ENCODE assay signal across 13 cellular contexts in genomic region chr17:66466421-66466820, GRCh38.
DNase-seq lines count a peak whose midpoint lies in the region; ATAC-seq, FAIRE-seq and TF ChIP-seq lines count a peak whose summit lies in the region.
"Had no signal": no experiment of that assay in that cellular context is flagged by ENCODE, and none has a peak within 500 bp of the region (broad histone marks: within the 10 kb centered on the region; RNA-seq: fewer than 3 reads in every experiment).

No MANE protein-coding gene starts in this region.

- in situ Hi-C loops in mammary epithelial cell (cut with MboI; ENCODE audit: low sequenced_read_pairs in 2 of 2): no loop called here

- H3K36me3 Mint-ChIP-seq in activated CD4-positive, alpha-beta T cell treated with anti-CD3 and anti-CD28 coated beads for 36 hours (ENCODE audit: low read depth): peaks cover 15% of the 10 kb centered on the region

- peaks cover 83% of the 10 kb centered on the region for H3K4me1 Mint-ChIP-seq in activated CD4-positive, alpha-beta T cell treated with anti-CD3 and anti-CD28 coated beads for 36 hours

- H3K4me2 ChIP-seq in OCI-LY3 (ENCODE audit: low read length) (0 out of 2 replicates have a peak overlapping the region, but pooled peaks have one; percentile 29), mammary epithelial cell (ENCODE audit: insufficient read depth, low read depth, low read length) (peak overlapping the region; percentile 74)

- H3K9me3 ChIP-seq in OCI-LY3 (ENCODE audit: insufficient read depth, low read length) (no peaks in the 10 kb centered on the region), mammary epithelial cell (replicated peaks; ENCODE audit: insufficient read depth, low read length) (no peaks in the 10 kb centered on the region), sigmoid colon (no peaks in the 10 kb centered on the region)
- H3K9me3 ChIP-seq: mucosa of descending colon, suprapubic skin had no signal

- 97% methylated on average over 4 of the region's 4 CpGs for WGBS in mammary epithelial cell (ENCODE audit: low coverage, missing lambda C conversion rate)
- WGBS in sigmoid colon, 2 donors: 86 to 89% methylated on average over 4 of the region's 4 CpGs

- H3K27me3 ChIP-seq in OCI-LY3 (ENCODE audit: low read depth, low read length) (peaks cover 4% of the 10 kb centered on the region), mammary epithelial cell (ENCODE audit: insufficient read depth, low read length) (no peaks in the 10 kb centered on the region), sigmoid colon (no peaks in the 10 kb centered on the region)
- H3K27me3 ChIP-seq: cardiac muscle cell, suprapubic skin had no signal

- H3K27me3 Mint-ChIP-seq in activated CD4-positive, alpha-beta T cell treated with anti-CD3 and anti-CD28 coated beads for 36 hours: no peaks in the 10 kb centered on the region

- CTCF ChIA-PET in activated CD4-positive, alpha-beta T cell treated with anti-CD3 and anti-CD28 coated beads for 36 hours (lab: Charles Lee): interaction anchor here (0.9 to 1.7 kb wide), 5 partner anchors 48 to 211 kb away, joined by 3 to 5 read pairs (median 4); no protein-coding TSS in a partner anchor
- CTCF ChIA-PET in mammary epithelial cell (lab: Charles Lee; ENCODE audit: low non-redundant PET): no interaction called here

- POLR2A ChIA-PET in activated CD4-positive, alpha-beta T cell treated with anti-CD3 and anti-CD28 coated beads for 36 hours (lab: Charles Lee): no interaction called here

- H3K79me2 ChIP-seq in OCI-LY3 (ENCODE audit: low read length): no peaks in the 10 kb centered on the region
- H3K79me2 ChIP-seq in mammary epithelial cell (ENCODE audit: insufficient read depth, low read length): no peaks in the 10 kb centered on the region

- H3K4me1 ChIP-seq in OCI-LY3 (ENCODE audit: low read length): peaks cover 41% of the 10 kb centered on the region
- H3K4me1 ChIP-seq in mammary epithelial cell (ENCODE audit: insufficient read depth, low read length): peaks cover 43% of the 10 kb centered on the region
- peaks cover 0 to 78% (median 69%) of the 10 kb centered on the region in 4 donors for H3K4me1 ChIP-seq in sigmoid colon

- dilution Hi-C loops in mammary epithelial cell (cut with HindIII; ENCODE audit: low sequenced_read_pairs): no loop called here

- H3K9ac ChIP-seq in OCI-LY3 (ENCODE audit: low read length) (no peak overlapping the region), mammary epithelial cell (ENCODE audit: insufficient read depth, low read length) (peak overlapping the region; percentile 34)

- no peak overlapping the region for H3K4me3 ChIP-seq in OCI-LY3 (ENCODE audit: low read length)
- no peak overlapping the region for H3K4me3 ChIP-seq in mammary epithelial cell (replicated peaks in 1 of 3; ENCODE audit: insufficient read depth in 1 of 3, low read depth in 2 of 3, low read length in 3 of 3)
- H3K4me3 ChIP-seq in sigmoid colon: no peak overlapping the region
- H3K4me3 ChIP-seq: cardiac muscle cell, mucosa of descending colon, suprapubic skin had no signal

- H3K36me3 ChIP-seq in OCI-LY3 (replicated peaks; ENCODE audit: low read depth, low read length) (no peaks in the 10 kb centered on the region), mammary epithelial cell (ENCODE audit: insufficient read depth, low read length) (no peaks in the 10 kb centered on the region), sigmoid colon (no peaks in the 10 kb centered on the region)
- H3K36me3 ChIP-seq: cardiac muscle cell, suprapubic skin had no signal

- peak overlapping the region; percentile 36 for H3K4me3 Mint-ChIP-seq in activated CD4-positive, alpha-beta T cell treated with anti-CD3 and anti-CD28 coated beads for 36 hours

- DNase-seq in activated CD4-positive, alpha-beta T cell treated with anti-CD3 and anti-CD28 coated beads for 36 hours: no peak
- no peak for DNase-seq in activated CD4-positive, alpha-beta T cell treated with anti-CD3 and anti-CD28 coated beads for 48 hours
- DNase-seq in mammary epithelial cell (no peak), sigmoid colon (no peak), Kasumi-1 (lab: John Stamatoyannopoulos, UW) (no peak), HTR-8/SVneo (ENCODE audit: insufficient read length, low spot score) (no peak), SHP77 (lab: John Stamatoyannopoulos, UW) (no peak)
- DNase-seq: activated T-cell treated with anti-CD3 and anti-CD28 coated beads for 4 hours, mucosa of descending colon, NCI-H2171 had no signal

- no peak for TF ChIP-seq POLR2A in sigmoid colon (IDR thresholded peaks at IDR 0.05)

- H4K20me1 ChIP-seq in OCI-LY3 (ENCODE audit: insufficient read depth, low read length) (no peaks in the 10 kb centered on the region), mammary epithelial cell (ENCODE audit: insufficient read depth, low read length) (no peaks in the 10 kb centered on the region)

- H2AFZ ChIP-seq in OCI-LY3 (ENCODE audit: low read depth, low read length) (no peak overlapping the region), mammary epithelial cell (ENCODE audit: low read depth, low read length) (no peak overlapping the region)

- BruUV-seq in mammary epithelial cell (replicated peaks; lab: Mats Ljungman, UMichigan): no TSS peak

- TF ChIP-seq CTCF in OCI-LY3 (IDR thresholded peaks at IDR 0.05; ENCODE audit: low read depth, low read length) (no peak), mammary epithelial cell (conservative IDR thresholded peaks at IDR 0.05 in 1 of 2, IDR thresholded peaks at IDR 0.05 in 1 of 2; ENCODE audit: extremely low read depth in 1 of 2, insufficient read depth in 1 of 2, low read depth in 1 of 2, low read length in 2 of 2) (no peak), sigmoid colon (IDR thresholded peaks at IDR 0.05) (no peak)

- TF ChIP-seq EP300 in sigmoid colon (IDR thresholded peaks at IDR 0.05): no peak

- H3K27ac ChIP-seq in OCI-LY3 (ENCODE audit: low read length): no peak overlapping the region
- H3K27ac ChIP-seq in mammary epithelial cell (ENCODE audit: insufficient read depth, low read depth, low read length): peak overlapping the region; percentile 83
- peak overlapping the region; percentile 51 to 75 (median 73) for H3K27ac ChIP-seq in sigmoid colon
- H3K27ac ChIP-seq: cardiac muscle cell had no signal

- intact Hi-C loops in activated CD4-positive, alpha-beta T cell treated with anti-CD3 and anti-CD28 coated beads for 36 hours (cut with DNase I, micrococcal nuclease): loop anchor here (2.0 to 10.0 kb wide), 5 partner anchors 44 to 206 kb away; no protein-coding TSS in a partner anchor
- intact Hi-C loops in mammary epithelial cell (cut with micrococcal nuclease) (loop anchor here (2.0 to 5.0 kb wide), 5 partner anchors 26 to 210 kb away; no protein-coding TSS in a partner anchor), sigmoid colon (cut with DNase I) (loop anchor here (5.0 to 10.0 kb wide), 3 partner anchors 41 to 162 kb away; partner anchors contain the start of gene PRKCA)

- peak overlapping the region; percentile 92 for H3K27ac Mint-ChIP-seq in activated CD4-positive, alpha-beta T cell treated with anti-CD3 and anti-CD28 coated beads for 36 hours

- H3K9me3 Mint-ChIP-seq in activated CD4-positive, alpha-beta T cell treated with anti-CD3 and anti-CD28 coated beads for 36 hours (ENCODE audit: low read depth): no peaks in the 10 kb centered on the region

- FAIRE-seq in HTR-8/SVneo (lab: Jason Lieb, UNC): no peak

- no peak for ATAC-seq in activated CD4-positive, alpha-beta T cell treated with anti-CD3 and anti-CD28 coated beads for 36 hours
